Comparison of ENCODE assay signal across 22 cellular contexts in genomic region chr21:16594191-16594590, GRCh38.
"Had no signal": no experiment of that assay in that cellular context is flagged by ENCODE, and none has a peak within 500 bp of the region (broad histone marks: within the 10 kb centered on the region; RNA-seq: fewer than 3 reads in every experiment).

No MANE protein-coding gene starts in this region.

- H3K4me1 Mint-ChIP-seq: memory B cell; stimulated activated memory B cell treated with anti-CD40 and anti-IgM and Interleukin-4, amounts not matched to agents 10 μg/mL and 1 μg/mL and 100 μg/mL, for 72 hours had no signal

- DNase-seq: effector memory CD4-positive, alpha-beta T cell; erythroblast; heart right ventricle; hypothalamus; left lung; lower lobe of right lung; midbrain; nephron progenitor cell; posterior cingulate gyrus; spleen; stimulated activated CD4-positive, alpha-beta T cell treated with anti-CD3 and anti-CD28 coated beads, Interleukin-15, amount 100 ng/mL, for 24 hours; stimulated activated CD4-positive, alpha-beta T cell treated with anti-CD3 and anti-CD28 coated beads, Interleukin-1b, Interleukin-23, amount 100 ng/mL, for 48 hours; stimulated activated CD4-positive, alpha-beta T cell treated with anti-CD3 and anti-CD28 coated beads, Interleukin-4, amount 100 ng/mL, for 24 hours; tibial artery; upper lobe of left lung had no signal

- H3K4me1 ChIP-seq: left lung, lower lobe of right lung, spleen, upper lobe of left lung had no signal

- H3K4me3 Mint-ChIP-seq: memory B cell; nephron progenitor cell; stimulated activated memory B cell treated with anti-CD40 and anti-IgM and Interleukin-4, amounts not matched to agents 10 μg/mL and 1 μg/mL and 100 μg/mL, for 72 hours; stimulated activated naive CD8-positive, alpha-beta T cell treated with anti-CD3 and anti-CD28 coated beads, Interleukin-15, Interleukin-2, amounts not matched to agents 100 ng/mL and 50 ng/mL, for 24 hours had no signal

- H3K27me3 Mint-ChIP-seq: memory B cell; stimulated activated memory B cell treated with anti-CD40 and anti-IgM and Interleukin-4, amounts not matched to agents 10 μg/mL and 1 μg/mL and 100 μg/mL, for 72 hours; stimulated activated naive CD8-positive, alpha-beta T cell treated with anti-CD3 and anti-CD28 coated beads, Interleukin-15, Interleukin-2, amounts not matched to agents 100 ng/mL and 50 ng/mL, for 24 hours had no signal

- H3K27ac Mint-ChIP-seq: memory B cell; stimulated activated memory B cell treated with anti-CD40 and anti-IgM and Interleukin-4, amounts not matched to agents 10 μg/mL and 1 μg/mL and 100 μg/mL, for 72 hours; stimulated activated naive CD8-positive, alpha-beta T cell treated with anti-CD3 and anti-CD28 coated beads, Interleukin-15, Interleukin-2, amounts not matched to agents 100 ng/mL and 50 ng/mL, for 24 hours had no signal

- H3K27me3 ChIP-seq: heart right ventricle, left lung, neutrophil, spleen, tibial artery, upper lobe of left lung, vagina had no signal

- H3K36me3 ChIP-seq: left lung, lower lobe of right lung, neutrophil, spleen, tibial artery, upper lobe of left lung, vagina had no signal

- H3K4me3 ChIP-seq: heart right ventricle, left lung, lower lobe of right lung, spleen, tibial artery, upper lobe of left lung, vagina had no signal

- H3K36me3 Mint-ChIP-seq: memory B cell; stimulated activated memory B cell treated with anti-CD40 and anti-IgM and Interleukin-4, amounts not matched to agents 10 μg/mL and 1 μg/mL and 100 μg/mL, for 72 hours had no signal

- ATAC-seq: heart right ventricle; left lung; lower lobe of right lung; sciatic nerve; stimulated activated memory B cell treated with anti-CD40 and anti-IgM and Interleukin-4, amounts not matched to agents 10 μg/mL and 1 μg/mL and 100 μg/mL, for 72 hours had no signal

- H3K27ac ChIP-seq: heart right ventricle, left lung, lower lobe of right lung, neutrophil, spleen, tibial artery, upper lobe of left lung, vagina had no signal

- FAIRE-seq: keratinocyte had no signal

- H3K9me3 ChIP-seq: heart right ventricle, left lung, lower lobe of right lung, neutrophil, tibial artery, upper lobe of left lung, vagina had no signal
